Comparison of ENCODE assay signal across 8 cellular contexts in genomic region chr15:68816795-68817303, GRCh38. TPM values are rescaled to one million over a fixed set of nuclear protein-coding genes. Genes with fewer than 3 reads are reported as not detected.
DNase-seq lines count a peak whose midpoint lies in the region; ATAC-seq and TF ChIP-seq lines count a peak whose summit lies in the region.

No MANE protein-coding gene starts in this region.

- H3K27ac ChIP-seq in prostate gland = peak overlapping the region; percentile 99 to 100

- no peaks in the 10 kb centered on the region for H3K9me3 ChIP-seq in prostate gland

- peak overlapping the region; percentile 92 for H3K27ac Mint-ChIP-seq in activated T-cell treated with anti-CD3 and anti-CD28 coated beads, Interleukin-2, amount 50 U/mL, for 72 hours
- H3K27ac Mint-ChIP-seq in activated B cell treated with CpG ODN at 0.5 μM for 24 hours = peak overlapping the region; percentile 96

- H3K4me1 ChIP-seq in prostate gland (replicated peaks) = peaks cover 18% of the 10 kb centered on the region

- peaks cover 20 to 24% of the 10 kb centered on the region in 2 donors for H3K36me3 Mint-ChIP-seq in activated T-cell treated with anti-CD3 and anti-CD28 coated beads, Interleukin-2, amount 50 U/mL, for 72 hours (ENCODE audit: insufficient read depth in 2 of 2)
- peaks cover 34% of the 10 kb centered on the region for H3K36me3 Mint-ChIP-seq in activated B cell treated with CpG ODN at 0.5 μM for 24 hours (ENCODE audit: low read depth)

- POLR2A ChIA-PET in activated B cell treated with CpG ODN at 0.5 μM for 24 hours (lab: Charles Lee) = interaction anchor here (0.6 to 6.6 kb wide), 5 partner anchors 18 to 636 kb away, joined by 4 to 167 read pairs (median 4); partner anchors contain the start of gene RPLP1

- TF ChIP-seq POLR2A in prostate gland (IDR thresholded peaks at IDR 0.05) = no peak

- H3K36me3 ChIP-seq in prostate gland = no peaks in the 10 kb centered on the region

- no peaks in the 10 kb centered on the region for H3K27me3 Mint-ChIP-seq in activated T-cell treated with anti-CD3 and anti-CD28 coated beads, Interleukin-2, amount 50 U/mL, for 72 hours (ENCODE audit: low read depth)
- H3K27me3 Mint-ChIP-seq in activated B cell treated with CpG ODN at 0.5 μM for 24 hours = no peaks in the 10 kb centered on the region

- H3K9me3 Mint-ChIP-seq in activated T-cell treated with anti-CD3 and anti-CD28 coated beads, Interleukin-2, amount 50 U/mL, for 72 hours = no peaks in the 10 kb centered on the region
- no peaks in the 10 kb centered on the region for H3K9me3 Mint-ChIP-seq in activated B cell treated with CpG ODN at 0.5 μM for 24 hours

- peaks cover 50% of the 10 kb centered on the region for H3K4me1 Mint-ChIP-seq in activated T-cell treated with anti-CD3 and anti-CD28 coated beads, Interleukin-2, amount 50 U/mL, for 72 hours (ENCODE audit: low read depth)
- H3K4me1 Mint-ChIP-seq in activated B cell treated with CpG ODN at 0.5 μM for 24 hours = peaks cover 54% of the 10 kb centered on the region

- no peak for DNase-seq in activated T-cell treated with anti-CD3 and anti-CD28 coated beads, Interleukin-2, amount 50 U/mL, for 72 hours
- no peak for DNase-seq in activated T-cell treated with anti-CD3 and anti-CD28 coated beads, Interleukin-2, amount 50 U/mL, for 1 hour
- DNase-seq in activated B cell treated with CpG ODN at 0.5 μM for 24 hours (no peak), glomerular visceral epithelial cell (ENCODE audit: extremely low spot score) (peak; percentile 9), prostate gland (ENCODE audit: low spot score) (no peak), RKO (ENCODE audit: low spot score) (no peak)

- CTCF ChIA-PET in activated B cell treated with CpG ODN at 0.5 μM for 24 hours (lab: Charles Lee) = interaction anchor here (1.3 to 1.6 kb wide), 3 partner anchors 12 to 33 kb away, joined by 3 to 7 read pairs (median 6); no protein-coding TSS in a partner anchor

- WGBS in prostate gland = 6% methylated on average over 13 of the region's 13 CpGs

- peak overlapping the region; percentile 88 to 96 for H3K4me3 ChIP-seq in prostate gland

- H3K4me3 Mint-ChIP-seq in activated T-cell treated with anti-CD3 and anti-CD28 coated beads, Interleukin-2, amount 50 U/mL, for 72 hours = peak overlapping the region; percentile 95 to 96
- H3K4me3 Mint-ChIP-seq in activated B cell treated with CpG ODN at 0.5 μM for 24 hours = peak overlapping the region; percentile 94

- intact Hi-C loops in activated B cell treated with CpG ODN at 0.5 μM for 24 hours (cut with micrococcal nuclease) = loop anchor here (1.0 to 10.0 kb wide), 6 partner anchors 22 to 1702 kb away; no protein-coding TSS in a partner anchor
- intact Hi-C loops in prostate gland (cut with DNase I) = loop anchor here (5.0 kb wide), 2 partner anchors 85 to 540 kb away; partner anchors contain the start of gene FEM1B

- H3K27me3 ChIP-seq in prostate gland (replicated peaks; ENCODE audit: insufficient read depth) = no peaks in the 10 kb centered on the region

- ATAC-seq in activated T-cell treated with anti-CD3 and anti-CD28 coated beads, Interleukin-2, amount 50 U/mL, for 72 hours (replicated peaks in 1 of 2) = no peak
- ATAC-seq in activated B cell treated with CpG ODN at 0.5 μM for 24 hours (ENCODE audit: low read depth) = no peak
- no peak for ATAC-seq in HG03439 (IDR thresholded peaks at IDR 0.05; ENCODE audit: unreplicated experiment)
- ATAC-seq in HG03039 (IDR thresholded peaks at IDR 0.05; ENCODE audit: unreplicated experiment) = no peak

- TF ChIP-seq CTCF in activated B cell treated with CpG ODN at 0.5 μM for 24 hours (IDR thresholded peaks at IDR 0.05) (no peak), prostate gland (IDR thresholded peaks at IDR 0.05) (no peak)

RNA-seq across cellular contexts. Expression of gene ANP32A, which starts 3.8 kb away (rescaled TPM):
- total RNA-seq in activated T-cell treated with anti-CD3 and anti-CD28 coated beads, Interleukin-2, amount 50 U/mL, for 72 hours = 100 to 1,000 TPM; 200 to 204 TPM
- total RNA-seq in activated B cell treated with CpG ODN at 0.5 μM for 24 hours (199 and 218 TPM in 2 replicates), prostate gland (10 to 100 TPM; 52.6 to 70.8 TPM)
